ENCODE assay signal across 14 cellular contexts in the genomic region with DNA sequence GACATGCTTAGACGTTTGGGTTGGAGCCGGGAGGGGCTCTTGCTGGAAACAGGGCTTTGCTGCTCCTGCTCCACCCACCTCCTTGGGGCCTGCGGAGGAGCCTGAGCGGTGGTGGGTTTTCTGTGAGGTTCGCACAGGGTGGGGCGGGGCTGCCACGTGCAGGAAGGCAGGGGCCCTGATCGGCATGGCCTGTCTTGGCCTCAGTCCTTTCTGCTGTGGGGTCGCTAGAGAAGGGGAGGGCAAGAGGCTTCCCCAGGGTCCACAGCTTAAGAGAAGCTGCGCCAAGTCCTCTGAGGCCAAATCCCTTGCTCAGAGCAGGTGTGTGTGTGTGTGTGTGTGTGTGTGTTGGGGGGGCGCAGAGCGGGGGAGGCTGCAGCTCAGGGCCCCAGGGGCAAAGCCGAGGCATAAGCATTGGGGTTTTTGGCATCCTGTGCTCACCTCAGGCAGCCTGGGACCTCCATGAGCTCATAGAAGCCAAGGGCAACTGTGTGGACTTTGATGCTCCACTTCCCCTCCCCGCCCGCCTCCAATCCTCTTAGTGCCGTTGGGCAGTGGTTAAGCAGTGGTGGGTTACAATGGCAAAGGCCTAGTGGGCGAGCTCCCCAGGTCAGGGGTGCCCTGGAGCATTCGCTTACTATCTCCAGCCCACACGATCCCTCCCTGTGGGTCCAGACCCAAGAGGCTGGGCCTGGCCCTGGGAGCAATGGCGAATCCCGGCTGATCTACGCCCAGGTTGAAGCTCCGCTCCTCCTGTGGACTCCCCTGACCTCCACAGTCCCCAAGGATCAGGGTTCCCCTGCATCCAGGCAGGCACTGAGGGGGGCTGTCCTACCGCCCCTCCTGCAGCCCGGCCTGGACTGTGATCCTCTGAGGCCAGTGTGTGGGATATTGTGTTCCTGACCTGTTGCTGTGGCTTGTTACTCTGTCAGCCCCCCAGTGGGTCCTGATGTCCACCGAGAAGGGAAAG. TPM values are rescaled to one million over a fixed set of nuclear protein-coding genes. Genes with fewer than 3 reads are reported as not detected.
DNase-seq lines count a peak whose midpoint lies in the region; ATAC-seq and TF ChIP-seq lines count a peak whose summit lies in the region.
"Had no signal": no experiment of that assay in that cellular context is flagged by ENCODE, and none has a peak within 500 bp of the region (broad histone marks: within the 10 kb centered on the region; RNA-seq: fewer than 3 reads in every experiment).

No MANE protein-coding gene starts in this region.

- peak; percentile 41 for DNase-seq in NK-92 treated with Interleukin-12 subunit alpha and Interleukin-12 subunit beta, amount 100 ng/mL, for 24 hours (lab: John Stamatoyannopoulos, UW)
- DNase-seq in NK-92 (lab: John Stamatoyannopoulos, UW; ENCODE audit: unreplicated experiment): no peak
- DNase-seq in activated CD8-positive, alpha-beta memory T cell treated with anti-CD3 and anti-CD28 coated beads, Interleukin-2, amount 10 ng/mL, durations not matched to agents 7 days and 5 days: peak; percentile 81
- DNase-seq in left ventricle myocardium inferior: no peak
- peak; percentile 82 for DNase-seq in spleen
- no peak for DNase-seq in esophagus squamous epithelium (lab: John Stamatoyannopoulos, UW)
- no peak for DNase-seq in NCI-H524 treated with DMSO at 0.1 percent for 48 hours (lab: John Stamatoyannopoulos, UW)
- DNase-seq in cerebellar cortex (ENCODE audit: low spot score): no peak
- DNase-seq: 8988T; activated CD4-positive, CD25-positive, alpha-beta regulatory T cell treated with anti-CD3 and anti-CD28 coated beads, Interleukin-2, amount 50 U/mL, for 72 hours; anterior cingulate cortex; effector CD8-positive, alpha-beta T cell had no signal

- ATAC-seq in activated CD8-positive, alpha-beta memory T cell treated with anti-CD3 and anti-CD28 coated beads, Interleukin-2, amount 10 ng/mL, durations not matched to agents 7 days and 5 days: peak; percentile 11

- H3K36me3 Mint-ChIP-seq in activated CD8-positive, alpha-beta memory T cell treated with anti-CD3 and anti-CD28 coated beads, Interleukin-2, amount 10 ng/mL, durations not matched to agents 7 days and 5 days: peaks cover 2% of the 10 kb centered on the region
- H3K36me3 Mint-ChIP-seq: type B pancreatic cell had no signal

- WGBS in spleen, 5 donors: 69 to 78% (median 77%) methylated on average over 21 to 26 of the region's 26 CpGs
- whole genome bisulfite sequencing in esophagus squamous epithelium, 2 donors: 70 to 80% methylated on average over 5 to 9 of the region's 26 CpGs

- H3K27me3 ChIP-seq in left ventricle myocardium inferior (ENCODE audit: low read depth) (no peaks in the 10 kb centered on the region), spleen (replicated peaks in 1 of 7) (peaks cover 0 to 29% (median 0%) of the 10 kb centered on the region in 7 donors), esophagus squamous epithelium (no peaks in the 10 kb centered on the region)
- H3K27me3 ChIP-seq: neutrophil had no signal

- TF ChIP-seq CTCF in left ventricle myocardium inferior (IDR thresholded peaks at IDR 0.05; ENCODE audit: borderline replicate concordance) (no peak), spleen (IDR thresholded peaks at IDR 0.05 in 8 of 11, conservative IDR thresholded peaks at IDR 0.05 in 3 of 11) (no peak), esophagus squamous epithelium (IDR thresholded peaks at IDR 0.05) (no peak)

- no peak overlapping the region for H3K4me3 ChIP-seq in left ventricle myocardium inferior
- no peak overlapping the region for H3K4me3 ChIP-seq in spleen
- no peak overlapping the region for H3K4me3 ChIP-seq in esophagus squamous epithelium

- H3K27ac ChIP-seq in left ventricle myocardium inferior (replicated peaks) (peak overlapping the region; percentile 96), spleen (peak overlapping the region; percentile 60 to 94 (median 83)), esophagus squamous epithelium (peak overlapping the region in 2 of 4 donors; percentile 69 to 74)
- H3K27ac ChIP-seq: neutrophil had no signal

- CTCF ChIA-PET in activated CD8-positive, alpha-beta memory T cell treated with anti-CD3 and anti-CD28 coated beads, Interleukin-2, amount 10 ng/mL, durations not matched to agents 7 days and 5 days (lab: Charles Lee): interaction anchor here (0.9 to 10.4 kb wide), 4 partner anchors 11 to 106 kb away, joined by 3 to 94 read pairs (median 48); no protein-coding TSS in a partner anchor

- TF ChIP-seq POLR2A in spleen (IDR thresholded peaks at IDR 0.05): no peak
- TF ChIP-seq POLR2A in esophagus squamous epithelium (IDR thresholded peaks at IDR 0.05): no peak

- H3K9me3 ChIP-seq in left ventricle myocardium inferior (replicated peaks): no peaks in the 10 kb centered on the region
- H3K9me3 ChIP-seq in spleen: no peaks in the 10 kb centered on the region
- no peaks in the 10 kb centered on the region for H3K9me3 ChIP-seq in esophagus squamous epithelium
- H3K9me3 ChIP-seq: neutrophil had no signal

- intact Hi-C loops in left ventricle myocardium inferior (cut with micrococcal nuclease) (no loop called here), spleen (cut with DNase I; ENCODE audit: low total_unique reads) (no loop called here), esophagus squamous epithelium (cut with DNase I) (no loop called here)

- H3K4me1 Mint-ChIP-seq in activated CD8-positive, alpha-beta memory T cell treated with anti-CD3 and anti-CD28 coated beads, Interleukin-2, amount 10 ng/mL, durations not matched to agents 7 days and 5 days: peaks cover 62% of the 10 kb centered on the region

- H3K36me3 ChIP-seq in left ventricle myocardium inferior (no peaks in the 10 kb centered on the region), spleen (no peaks in the 10 kb centered on the region), esophagus squamous epithelium (no peaks in the 10 kb centered on the region)
- H3K36me3 ChIP-seq: neutrophil had no signal

- H3K27me3 Mint-ChIP-seq in activated CD8-positive, alpha-beta memory T cell treated with anti-CD3 and anti-CD28 coated beads, Interleukin-2, amount 10 ng/mL, durations not matched to agents 7 days and 5 days: no peaks in the 10 kb centered on the region

- H3K27ac Mint-ChIP-seq in activated CD8-positive, alpha-beta memory T cell treated with anti-CD3 and anti-CD28 coated beads, Interleukin-2, amount 10 ng/mL, durations not matched to agents 7 days and 5 days: peak overlapping the region; percentile 92
- H3K27ac Mint-ChIP-seq: type B pancreatic cell had no signal

- H3K4me3 Mint-ChIP-seq in activated CD8-positive, alpha-beta memory T cell treated with anti-CD3 and anti-CD28 coated beads, Interleukin-2, amount 10 ng/mL, durations not matched to agents 7 days and 5 days: peak overlapping the region; percentile 90
- H3K4me3 Mint-ChIP-seq: type B pancreatic cell had no signal

- H3K4me1 ChIP-seq in left ventricle myocardium inferior (peaks cover 52% of the 10 kb centered on the region), spleen (peaks cover 35 to 72% (median 53%) of the 10 kb centered on the region in 6 donors), esophagus squamous epithelium (peaks cover 0 to 46% (median 22%) of the 10 kb centered on the region in 3 donors)

- H3K9me3 Mint-ChIP-seq in activated CD8-positive, alpha-beta memory T cell treated with anti-CD3 and anti-CD28 coated beads, Interleukin-2, amount 10 ng/mL, durations not matched to agents 7 days and 5 days (ENCODE audit: low read depth): no peaks in the 10 kb centered on the region
- H3K9me3 Mint-ChIP-seq: type B pancreatic cell had no signal

RNA-seq across cellular contexts. Expression of a gene that starts 28.9 kb away (rescaled TPM):
- 10 to 100 TPM; 15.0 to 23.9 TPM for total RNA-seq in activated CD8-positive, alpha-beta memory T cell treated with anti-CD3 and anti-CD28 coated beads, Interleukin-2, amount 10 ng/mL, durations not matched to agents 7 days and 5 days
- total RNA-seq in left ventricle myocardium inferior (51.9 TPM), spleen (10 to 100 TPM in 4 of 7 donors, 1 to 10 TPM in 3; 3.1 to 19.9 (median 11.7) TPM), esophagus squamous epithelium (under 1 TPM in 3 of 4 donors, not detected in 1; 0.03 to 0.76 (median 0.48) TPM)
- polyA plus RNA-seq in spleen: 1 to 10 TPM; 3.0 to 9.0 (median 7.4) TPM

Comparison
In these comparisons a context has a peak if more than half of its experiments do, and no peak if none do; other contexts are left out.
1. DNase-seq: peak in NK-92 treated with Interleukin-12 subunit alpha and Interleukin-12 subunit beta, amount 100 ng/mL, for 24 hours (single experiment), activated CD8-positive, alpha-beta memory T cell treated with anti-CD3 and anti-CD28 coated beads, Interleukin-2, amount 10 ng/mL, durations not matched to agents 7 days and 5 days (single experiment) and spleen (single experiment); none in NK-92 (single experiment), left ventricle myocardium inferior (single experiment), esophagus squamous epithelium (single experiment), NCI-H524 treated with DMSO at 0.1 percent for 48 hours (single experiment) and cerebellar cortex (single experiment).